Comparison of ENCODE assay signal across 9 cellular contexts in genomic region chr1:223189903-223190724, GRCh38. TPM values are rescaled to one million over a fixed set of nuclear protein-coding genes. Genes with fewer than 3 reads are reported as not detected.
DNase-seq lines count a peak whose midpoint lies in the region; ATAC-seq and TF ChIP-seq lines count a peak whose summit lies in the region.
"Had no signal": no experiment of that assay in that cellular context is flagged by ENCODE, and none has a peak within 500 bp of the region (broad histone marks: within the 10 kb centered on the region; RNA-seq: fewer than 3 reads in every experiment).

No MANE protein-coding gene starts in this region.

- H3K36me3 Mint-ChIP-seq in nephron progenitor cell (ENCODE audit: low read depth) = no peaks in the 10 kb centered on the region

- no peak overlapping the region for H2AFZ ChIP-seq in HCT116 (ENCODE audit: low read depth, low read length, poor library complexity, severe bottlenecking)
- H2AFZ ChIP-seq: parathyroid adenoma had no signal

- no peak overlapping the region for H3K9ac ChIP-seq in HCT116 (ENCODE audit: low read length)
- no peak overlapping the region for H3K9ac ChIP-seq in colonic mucosa (ENCODE audit: low read depth in 2 of 2, low read length in 2 of 2)
- H3K9ac ChIP-seq: parathyroid adenoma had no signal

- H3K36me3 ChIP-seq in HCT116 (ENCODE audit: control insufficient read depth in 1 of 2, insufficient read depth in 2 of 2, low read length in 2 of 2) (no peaks in the 10 kb centered on the region), SJCRH30 (no peaks in the 10 kb centered on the region), colonic mucosa (no peaks in the 10 kb centered on the region)

- POLR2A ChIA-PET in HCT116 (lab: Charles Lee) = no interaction called here

- H3K4me2 ChIP-seq in HCT116 (ENCODE audit: low read length) = peak overlapping the region; percentile 52

- H3K9me3 ChIP-seq in HCT116 (ENCODE audit: control insufficient read depth in 1 of 2, insufficient read depth in 1 of 2, low read depth in 1 of 2, low read length in 2 of 2) = no peaks in the 10 kb centered on the region
- H3K9me3 ChIP-seq in SJCRH30 (replicated peaks) = no peaks in the 10 kb centered on the region
- H3K9me3 ChIP-seq in colonic mucosa = no peaks in the 10 kb centered on the region

- TF ChIP-seq RAD21 in HCT116 (IDR thresholded peaks at IDR 0.05; ENCODE audit: low read depth) = no peak

- H3K4me1 ChIP-seq in HCT116 (ENCODE audit: control insufficient read depth in 1 of 2, insufficient read depth in 2 of 2, low read length in 2 of 2) (peaks cover 14 to 15% of the 10 kb centered on the region in 2 experiments), SJCRH30 (peaks cover 22% of the 10 kb centered on the region), colonic mucosa (no peaks in the 10 kb centered on the region)
- H3K4me1 ChIP-seq: parathyroid adenoma had no signal

- no peak for TF ChIP-seq CTCF in HCT116 (IDR thresholded peaks at IDR 0.05 in 2 of 3, conservative IDR thresholded peaks at IDR 0.05 in 1 of 3; ENCODE audit: borderline replicate concordance in 1 of 3, insufficient read depth in 1 of 3, low read depth in 2 of 3, low read length in 2 of 3)
- TF ChIP-seq CTCF in nephron progenitor cell (IDR thresholded peaks at IDR 0.05) = no peak
- TF ChIP-seq CTCF in colonic mucosa (IDR thresholded peaks at IDR 0.05) = no peak

- DNase-seq in HCT116 (ENCODE audit: low read depth, low spot score) (peak; percentile 34), SJCRH30 (peak; percentile 91 to 96), amniotic epithelial cell (ENCODE audit: low read depth) (peak; percentile 26), nephron progenitor cell (no peak), colonic mucosa (no peak), NCI-H2029 (lab: John Stamatoyannopoulos, UW) (no peak), middle frontal gyrus (ENCODE audit: extremely low spot score, low spot score) (no peak)
- DNase-seq in stimulated activated CD4-positive, alpha-beta T cell treated with anti-CD3 and anti-CD28 coated beads, TNF-alpha, amount 100 ng/mL, for 48 hours (ENCODE audit: low read depth in 3 of 3) = peak; percentile 27 to 56 (median 41)

- ATAC-seq in HCT116 = peak; percentile 82

- no peaks in the 10 kb centered on the region for H3K9me3 Mint-ChIP-seq in nephron progenitor cell

- H4K20me1 ChIP-seq in HCT116 (ENCODE audit: insufficient read depth) = no peaks in the 10 kb centered on the region

- intact Hi-C loops in HCT116 (cut with micrococcal nuclease) = no loop called here
- intact Hi-C loops in colonic mucosa (cut with DNase I) = no loop called here

- H3K4me3 Mint-ChIP-seq in nephron progenitor cell = no peak overlapping the region

- no peak overlapping the region for H3K27ac Mint-ChIP-seq in nephron progenitor cell

- H3K79me2 ChIP-seq in HCT116 (ENCODE audit: insufficient read depth, low read length) = no peaks in the 10 kb centered on the region
- H3K79me2 ChIP-seq: parathyroid adenoma had no signal

- RAD21 ChIA-PET in HCT116 (lab: Charles Lee; ENCODE audit: low non-redundant PET in 1 of 2, low total read pairs in 2 of 2, uncharacterized antibody in 2 of 2, unreplicated experiment in 2 of 2) = no interaction called here

- no TSS peak for BruUV-seq in HCT116 (replicated peaks; lab: Mats Ljungman, UMichigan)

- H3K4me3 ChIP-seq in HCT116 (replicated peaks in 1 of 2; ENCODE audit: low read depth in 1 of 2, low read length in 2 of 2) (no peak overlapping the region), SJCRH30 (no peak overlapping the region), colonic mucosa (no peak overlapping the region)

- no peak for TF ChIP-seq POLR2A in HCT116 (IDR thresholded peaks at IDR 0.05; ENCODE audit: borderline replicate concordance, extremely low read depth, insufficient read depth, insufficient read length)

- H3K27me3 ChIP-seq in HCT116 (ENCODE audit: insufficient read depth, low read length) = peaks cover 15% of the 10 kb centered on the region
- H3K27me3 ChIP-seq in SJCRH30 = no peaks in the 10 kb centered on the region
- H3K27me3 ChIP-seq in colonic mucosa = no peaks in the 10 kb centered on the region

- H3K27me3 Mint-ChIP-seq in nephron progenitor cell (ENCODE audit: low read depth, poor library complexity) = peaks cover 25% of the 10 kb centered on the region

- peaks cover 19% of the 10 kb centered on the region for H3K4me1 Mint-ChIP-seq in nephron progenitor cell

- H3K27ac ChIP-seq in HCT116 (ENCODE audit: low read depth, low read length) = no peak overlapping the region
- H3K27ac ChIP-seq in SJCRH30 = peak overlapping the region; percentile 98
- H3K27ac ChIP-seq in colonic mucosa = no peak overlapping the region
- H3K27ac ChIP-seq: parathyroid adenoma had no signal

- no peaks in the 10 kb centered on the region for H3K9me2 ChIP-seq in HCT116 (ENCODE audit: insufficient read depth)

- CTCF ChIA-PET in HCT116 (lab: Charles Lee) = no interaction called here

TF ChIP-seq in HCT116, 20 proteins besides CTCF, POLR2A, EP300 and RAD21:
- TF ChIP-seq JUND (IDR thresholded peaks at IDR 0.05) (0 out of 2 replicates have a peak, but pooled peaks have one; percentile 33), ZFX (IDR thresholded peaks at IDR 0.05) (no peak), MAX (IDR thresholded peaks at IDR 0.05) (no peak), POLR2AphosphoS5 (IDR thresholded peaks at IDR 0.05; ENCODE audit: low read depth, low read length) (no peak), SP1 (IDR thresholded peaks at IDR 0.05; ENCODE audit: low read depth) (peak; percentile 28; the same call in 1 of the 2 replicates), FOSL1 (IDR thresholded peaks at IDR 0.05; ENCODE audit: low read depth) (peak; percentile 15; the same call in 1 of the 2 replicates)

RNA-seq across cellular contexts. Expression of gene TLR5, which starts 47.1 kb away (rescaled TPM):
- 1.2 TPM for total RNA-seq in HCT116 (2021; ENCODE audit: unreplicated experiment)
- 1.1 and 1.5 TPM in 2 replicates for polyA plus RNA-seq in HCT116 (2012)
- total RNA-seq in SJCRH30 (2014; rRNA removed; shearing (Covaris generic)) = 0.06 and 0.10 TPM in 2 replicates
- 1 to 10 TPM; 1.7 to 3.0 TPM for total RNA-seq in colonic mucosa

Comparison
In these comparisons a context has a peak if more than half of its experiments do, and no peak if none do; other contexts are left out.
1. DNase-seq: peak in HCT116 (single experiment), SJCRH30 (2 of 2), amniotic epithelial cell (single experiment) and stimulated activated CD4-positive, alpha-beta T cell treated with anti-CD3 and anti-CD28 coated beads, TNF-alpha, amount 100 ng/mL, for 48 hours (3 of 3); none in nephron progenitor cell (single experiment), colonic mucosa (single experiment), NCI-H2029 (single experiment) and middle frontal gyrus (single experiment).